In genomic region chr9:109191746-109192145, GRCh38 we compare ENCODE assay signal across 38 cellular contexts. TPM values are rescaled to one million over a fixed set of nuclear protein-coding genes. Genes with fewer than 3 reads are reported as not detected.
"Had no signal": no experiment of that assay in that cellular context is flagged by ENCODE, and none has a peak within 500 bp of the region (broad histone marks: within the 10 kb centered on the region; RNA-seq: fewer than 3 reads in every experiment).

No MANE protein-coding gene starts in this region.

- DNase-seq: Karpas-422, Kasumi-1, KG1, MG63, MM.1S, MV-4-11, NCI-H1048, NCI-H1092, NCI-H1092 treated with DMSO at 0.1 percent for 48 hours, NCI-H1105, NCI-H1105 treated with DMSO at 0.1 percent for 48 hours, NCI-H1417, NCI-H1417 treated with DMSO at 0.1 percent for 48 hours, NCI-H1436, NCI-H1436 treated with DMSO at 0.1 percent for 48 hours, NCI-H146, NCI-H1694, NCI-H1694 treated with DMSO at 0.1 percent for 48 hours, NCI-H187, NCI-H187 treated with DMSO at 0.1 percent for 48 hours, NCI-H1930, NCI-H2029, NCI-H2029 treated with DMSO at 0.1 percent for 48 hours, NCI-H2081, NCI-H2081 treated with DMSO at 0.1 percent for 48 hours, NCI-H2107, NCI-H2171, NCI-H2171 treated with DMSO at 0.1 percent for 48 hours, NCI-H2227 treated with DMSO at 0.1 percent for 48 hours, NCI-H226, NCI-H345, NCI-H446, NCI-H446 treated with DMSO at 0.1 percent for 48 hours, NCI-H510A, NCI-H510A treated with DMSO at 0.1 percent for 48 hours had no signal

- H3K27ac ChIP-seq: KMS-11 had no signal

- H3K9me3 ChIP-seq: MG63 had no signal

- H3K4me3 ChIP-seq: MG63 had no signal

- H3K9ac ChIP-seq: KMS-11 had no signal

- H3K27me3 ChIP-seq: MG63 had no signal

- H3K36me3 ChIP-seq: MG63 had no signal

- H3K4me2 ChIP-seq: KMS-11 had no signal

RNA-seq across cellular contexts. Expression of gene FRRS1L, which starts 24.7 kb away (rescaled TPM):
- total RNA-seq: MCF 10A, NCI-H460 had no signal
